Comparison of ENCODE assay signal across 1 cellular context in genomic region chr11:76589477-76589876, GRCh38.
TF ChIP-seq lines count a peak whose summit lies in the region.

No MANE protein-coding gene starts in this region.

TF ChIP-seq in HepG2, 621 proteins besides CTCF, POLR2A, EP300 and RAD21 (continued from another document):
- TF ChIP-seq ZNF609 (CRISPR knock-in tag; IDR thresholded peaks at IDR 0.05; ENCODE audit: borderline replicate concordance) (no peak), FOXA1 (IDR thresholded peaks at IDR 0.05) (no peak), FOXA1 (CRISPR knock-in tag; IDR thresholded peaks at IDR 0.05) (no peak), ZNF782 (CRISPR knock-in tag; IDR thresholded peaks at IDR 0.05; ENCODE audit: borderline replicate concordance) (no peak), GTF3A (CRISPR knock-in tag; conservative IDR thresholded peaks at IDR 0.05) (no peak), SALL2 (CRISPR knock-in tag; IDR thresholded peaks at IDR 0.05) (no peak), TFDP1 (CRISPR knock-in tag; IDR thresholded peaks at IDR 0.05; ENCODE audit: borderline replicate concordance) (no peak), MXD1 (CRISPR knock-in tag; IDR thresholded peaks at IDR 0.05) (no peak), ZNF550 (CRISPR knock-in tag; IDR thresholded peaks at IDR 0.05; ENCODE audit: borderline replicate concordance) (no peak), KLF9 (CRISPR knock-in tag; IDR thresholded peaks at IDR 0.05; ENCODE audit: low read depth) (no peak), KLF16 (CRISPR knock-in tag; IDR thresholded peaks at IDR 0.05) (no peak), ZNF205 (CRISPR knock-in tag; IDR thresholded peaks at IDR 0.05) (no peak)
